Comparison of ENCODE assay signal across 8 cellular contexts in genomic region chr21:17612023-17612564, GRCh38. TPM values are rescaled to one million over a fixed set of nuclear protein-coding genes. Genes with fewer than 3 reads are reported as not detected.
DNase-seq lines count a peak whose midpoint lies in the region; ATAC-seq and TF ChIP-seq lines count a peak whose summit lies in the region.

No MANE protein-coding gene starts in this region.

- no peak for TF ChIP-seq POLR2A in gastroesophageal sphincter (IDR thresholded peaks at IDR 0.05)

- peaks cover 55% of the 10 kb centered on the region for H3K79me2 ChIP-seq in MM.1S (ENCODE audit: low read length)

- H3K27me3 ChIP-seq in MM.1S (replicated peaks; ENCODE audit: insufficient read depth, low read length) = no peaks in the 10 kb centered on the region
- H3K27me3 ChIP-seq in gastroesophageal sphincter = no peaks in the 10 kb centered on the region
- H3K27me3 ChIP-seq in neuronal stem cell (ENCODE audit: control insufficient read depth in 3 of 3, insufficient read depth in 3 of 3, low read depth in 1 of 3, low read length in 3 of 3) = peaks cover 0 to 10% (median 0%) of the 10 kb centered on the region in 3 experiments
- no peaks in the 10 kb centered on the region for H3K27me3 ChIP-seq in upper lobe of right lung

- no peak for TF ChIP-seq CTCF in MM.1S (IDR thresholded peaks at IDR 0.05; ENCODE audit: low read length)
- TF ChIP-seq CTCF in gastroesophageal sphincter (IDR thresholded peaks at IDR 0.05) = no peak
- TF ChIP-seq CTCF in upper lobe of right lung (IDR thresholded peaks at IDR 0.05) = no peak

- no peak overlapping the region for H3K4ac ChIP-seq in neuronal stem cell (ENCODE audit: low read length)

- H2AK5ac ChIP-seq in neuronal stem cell (ENCODE audit: low read depth, low read length) = peak overlapping the region; percentile 79

- H4K8ac ChIP-seq in neuronal stem cell (ENCODE audit: low read depth, low read length) = no peak overlapping the region

- peaks cover 6% of the 10 kb centered on the region for H3K79me1 ChIP-seq in neuronal stem cell (ENCODE audit: low read depth, low read length)

- peak overlapping the region; percentile 18 for H2BK15ac ChIP-seq in neuronal stem cell (ENCODE audit: low read length)

- peaks cover 6% of the 10 kb centered on the region for H3K4me1 ChIP-seq in MM.1S (ENCODE audit: low read length)
- H3K4me1 ChIP-seq in gastroesophageal sphincter = peaks cover 0 to 22% (median 9%) of the 10 kb centered on the region in 3 donors
- H3K4me1 ChIP-seq in neuronal stem cell (ENCODE audit: control insufficient read depth in 2 of 2, insufficient read depth in 1 of 2, low read depth in 1 of 2, low read length in 2 of 2) = peaks cover 2 to 7% of the 10 kb centered on the region in 2 donors
- H3K4me1 ChIP-seq in upper lobe of right lung = peaks cover 14% of the 10 kb centered on the region

- peak overlapping the region; percentile 100 for H3K23ac ChIP-seq in neuronal stem cell (ENCODE audit: low read depth, low read length, poor library complexity)

- DNase-seq in EL (peak; percentile 44), MM.1S (peak; percentile 33), activated T-helper 1 cell treated with Interleukin-2 at 50 U/mL for 16 hours (ENCODE audit: low read depth) (peak; percentile 2), neuronal stem cell (ENCODE audit: low spot score) (peak; percentile 14), upper lobe of right lung (peak; percentile 82), mesenteric fat pad (ENCODE audit: low spot score) (no peak)

- peak overlapping the region; percentile 97 for H3K18ac ChIP-seq in neuronal stem cell (ENCODE audit: low read length)

- H3K27ac ChIP-seq in MM.1S (ENCODE audit: low read length) (peak overlapping the region; percentile 66), gastroesophageal sphincter (peak overlapping the region; percentile 59 to 94 (median 92)), neuronal stem cell (replicated peaks; ENCODE audit: low read length) (no peak overlapping the region), upper lobe of right lung (peak overlapping the region; percentile 91)

- H2AFZ ChIP-seq in MM.1S (ENCODE audit: low read length) = peak overlapping the region; percentile 68
- peak overlapping the region; percentile 96 for H2AFZ ChIP-seq in neuronal stem cell (ENCODE audit: low read length)

- 0% methylated on average over 2 of the region's 50 CpGs; no CpG with 5 or more reads in 1 of the 2 donors for WGBS in gastroesophageal sphincter (ENCODE audit: low coverage in 1 of 2), 2 donors
- no CpG with 5 or more reads among the region's 50 CpGs for WGBS in neuronal stem cell (ENCODE audit: extremely low coverage in 2 of 2, insufficient read length in 2 of 2, insufficient replicate concordance in 1 of 2), 2 donors

- H4K91ac ChIP-seq in neuronal stem cell (ENCODE audit: low read depth, low read length, poor library complexity) = no peak overlapping the region

- peak overlapping the region; percentile 87 for H3K4me2 ChIP-seq in MM.1S (ENCODE audit: low read depth, low read length)
- peak overlapping the region; percentile 92 for H3K4me2 ChIP-seq in neuronal stem cell (ENCODE audit: insufficient read depth, low read length, poor library complexity, severe bottlenecking)

- peak overlapping the region; percentile 31 for H2BK5ac ChIP-seq in neuronal stem cell (ENCODE audit: low read length)

- H3K9me2 ChIP-seq in MM.1S (replicated peaks; ENCODE audit: insufficient read depth, low read length) = no peaks in the 10 kb centered on the region

- H3K9ac ChIP-seq in MM.1S (ENCODE audit: low read length) = peak overlapping the region; percentile 90
- peak overlapping the region; percentile 95 for H3K9ac ChIP-seq in neuronal stem cell (ENCODE audit: low read depth, low read length, poor library complexity)

- peak; percentile 14 for ATAC-seq in GM21825 (IDR thresholded peaks at IDR 0.05; ENCODE audit: unreplicated experiment)
- ATAC-seq in gastroesophageal sphincter = peak; percentile 23
- ATAC-seq in upper lobe of right lung = peak; percentile 62

- H3F3A ChIP-seq in MM.1S (ENCODE audit: insufficient read depth, low read length) = peaks cover 15% of the 10 kb centered on the region

- H2BK12ac ChIP-seq in neuronal stem cell (ENCODE audit: low read length) = no peak overlapping the region

- H2BK120ac ChIP-seq in neuronal stem cell (ENCODE audit: low read depth, low read length) = no peak overlapping the region

- intact Hi-C loops in upper lobe of right lung (cut with DNase I) = no loop called here

- H3K36me3 ChIP-seq in MM.1S (replicated peaks; ENCODE audit: insufficient read depth, low read length) = peaks cover 11% of the 10 kb centered on the region
- peaks cover 0 to 13% of the 10 kb centered on the region in 2 donors for H3K36me3 ChIP-seq in gastroesophageal sphincter
- H3K36me3 ChIP-seq in neuronal stem cell (replicated peaks in 1 of 2; ENCODE audit: control insufficient read depth in 2 of 2, insufficient read depth in 2 of 2, low read length in 2 of 2) = peaks cover 5 to 35% of the 10 kb centered on the region in 2 donors
- H3K36me3 ChIP-seq in upper lobe of right lung = peaks cover 14% of the 10 kb centered on the region

- no peaks in the 10 kb centered on the region for H3K9me3 ChIP-seq in MM.1S (replicated peaks; ENCODE audit: insufficient read depth, low read length)
- H3K9me3 ChIP-seq in gastroesophageal sphincter = no peaks in the 10 kb centered on the region
- H3K9me3 ChIP-seq in neuronal stem cell (replicated peaks in 1 of 2; ENCODE audit: control insufficient read depth in 2 of 2, insufficient read depth in 1 of 2, low read depth in 1 of 2, low read length in 2 of 2) = peaks cover 0 to 5% of the 10 kb centered on the region in 2 donors
- no peaks in the 10 kb centered on the region for H3K9me3 ChIP-seq in upper lobe of right lung

- H3K4me3 ChIP-seq in MM.1S (ENCODE audit: low read length) = peak overlapping the region; percentile 89
- H3K4me3 ChIP-seq in gastroesophageal sphincter = peak overlapping the region; percentile 71 to 89
- H3K4me3 ChIP-seq in neuronal stem cell (ENCODE audit: low read length in 2 of 2) = peak overlapping the region; percentile 94 to 99
- H3K4me3 ChIP-seq in upper lobe of right lung = peak overlapping the region; percentile 79

- no peak for TF ChIP-seq EP300 in gastroesophageal sphincter (IDR thresholded peaks at IDR 0.05)

- H4K20me1 ChIP-seq in MM.1S (ENCODE audit: insufficient read depth, low read length) = peaks cover 15% of the 10 kb centered on the region

- H3K14ac ChIP-seq in neuronal stem cell (ENCODE audit: low read length) = no peak overlapping the region

RNA-seq across cellular contexts. Expression of gene BTG3, which starts 0.6 kb away (rescaled TPM):
- total RNA-seq in gastroesophageal sphincter (10 to 100 TPM; 23.1 to 52.0 (median 38.8) TPM), upper lobe of right lung (61.3 TPM), mesenteric fat pad (29.1 TPM)
- polyA plus RNA-seq in neuronal stem cell (2013, experiment 1 of 2) = 44.6 TPM
- 45.1 TPM for polyA plus RNA-seq in neuronal stem cell (2013, experiment 2 of 2)
